ENCODE assay signal across 1 cellular context in the genomic region with DNA sequence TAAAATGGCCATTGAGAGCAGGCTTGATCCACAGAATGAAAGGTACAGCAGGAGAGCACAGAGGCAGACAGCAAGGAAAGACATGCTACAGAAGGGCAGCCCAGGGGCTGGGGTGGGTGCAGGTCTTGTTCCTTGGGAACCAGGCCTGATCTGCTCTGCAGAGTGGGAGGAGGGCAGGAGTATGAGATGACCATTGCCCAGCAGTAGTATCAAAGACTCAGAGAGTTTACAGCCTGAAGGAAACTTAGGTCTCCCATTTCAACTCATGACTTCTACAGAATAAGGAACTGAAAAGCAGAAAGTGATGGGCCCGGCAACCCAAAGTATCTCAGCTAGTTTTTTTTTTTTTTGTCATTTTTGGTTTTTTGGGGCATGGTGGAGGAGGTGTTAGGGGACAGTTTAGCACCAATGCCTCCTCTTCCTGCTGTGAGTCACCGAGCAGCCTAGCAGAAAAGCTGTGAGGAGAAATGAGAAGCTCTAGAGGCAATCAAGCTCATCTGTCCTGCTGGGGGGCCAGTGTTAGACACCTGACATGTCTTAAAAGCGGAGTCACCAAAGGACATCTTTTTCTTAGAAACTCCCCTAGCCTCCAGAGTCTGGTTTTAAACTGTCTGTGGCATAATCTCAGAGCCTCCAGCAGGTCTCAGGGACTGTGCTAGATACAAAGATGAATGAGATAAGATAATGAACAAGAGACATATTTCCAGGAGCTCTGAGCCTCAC.
TF ChIP-seq lines count a peak whose summit lies in the region.

No MANE protein-coding gene starts in this region.

TF ChIP-seq in K562, 482 proteins besides CTCF, POLR2A, EP300 and RAD21 (continued from another document):
- TF ChIP-seq, protein P1, sequence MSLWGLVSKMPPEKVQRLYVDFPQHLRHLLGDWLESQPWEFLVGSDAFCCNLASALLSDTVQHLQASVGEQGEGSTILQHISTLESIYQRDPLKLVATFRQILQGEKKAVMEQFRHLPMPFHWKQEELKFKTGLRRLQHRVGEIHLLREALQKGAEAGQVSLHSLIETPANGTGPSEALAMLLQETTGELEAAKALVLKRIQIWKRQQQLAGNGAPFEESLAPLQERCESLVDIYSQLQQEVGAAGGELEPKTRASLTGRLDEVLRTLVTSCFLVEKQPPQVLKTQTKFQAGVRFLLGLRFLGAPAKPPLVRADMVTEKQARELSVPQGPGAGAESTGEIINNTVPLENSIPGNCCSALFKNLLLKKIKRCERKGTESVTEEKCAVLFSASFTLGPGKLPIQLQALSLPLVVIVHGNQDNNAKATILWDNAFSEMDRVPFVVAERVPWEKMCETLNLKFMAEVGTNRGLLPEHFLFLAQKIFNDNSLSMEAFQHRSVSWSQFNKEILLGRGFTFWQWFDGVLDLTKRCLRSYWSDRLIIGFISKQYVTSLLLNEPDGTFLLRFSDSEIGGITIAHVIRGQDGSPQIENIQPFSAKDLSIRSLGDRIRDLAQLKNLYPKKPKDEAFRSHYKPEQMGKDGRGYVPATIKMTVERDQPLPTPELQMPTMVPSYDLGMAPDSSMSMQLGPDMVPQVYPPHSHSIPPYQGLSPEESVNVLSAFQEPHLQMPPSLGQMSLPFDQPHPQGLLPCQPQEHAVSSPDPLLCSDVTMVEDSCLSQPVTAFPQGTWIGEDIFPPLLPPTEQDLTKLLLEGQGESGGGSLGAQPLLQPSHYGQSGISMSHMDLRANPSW (CRISPR knock-in tag; IDR thresholded peaks at IDR 0.05): no peak
- no peak for TF ChIP-seq MAFF (IDR thresholded peaks at IDR 0.05; ENCODE audit: low read length)
- TF ChIP-seq HNRNPK (IDR thresholded peaks at IDR 0.05; ENCODE audit: low read depth, low read length, poor library complexity, severe bottlenecking): no peak
- no peak for TF ChIP-seq CREM (IDR thresholded peaks at IDR 0.05; ENCODE audit: low read depth)
- no peak for TF ChIP-seq GABPA (tag; conservative IDR thresholded peaks at IDR 0.05; ENCODE audit: low read depth)
- TF ChIP-seq PURB (CRISPR knock-in tag; IDR thresholded peaks at IDR 0.05; ENCODE audit: low read depth): no peak
- TF ChIP-seq RFX5 (IDR thresholded peaks at IDR 0.05; ENCODE audit: low read depth, low read length): no peak
- TF ChIP-seq MAFG (tag; conservative IDR thresholded peaks at IDR 0.05): no peak
- 0 out of 2 replicates have a peak, but pooled peaks have one; percentile 38 for TF ChIP-seq FOSL1 (tag; conservative IDR thresholded peaks at IDR 0.05)
- no peak for TF ChIP-seq TAF1 (IDR thresholded peaks at IDR 0.05; ENCODE audit: control insufficient read depth, extremely low read depth, insufficient read depth, low read length, severe bottlenecking)
- 0 out of 2 replicates have a peak, but pooled peaks have one; percentile 29 for TF ChIP-seq ARID1B (IDR thresholded peaks at IDR 0.05)
- TF ChIP-seq PHF21A (IDR thresholded peaks at IDR 0.05; ENCODE audit: borderline replicate concordance, low read depth): no peak
- TF ChIP-seq ZBTB7A (IDR thresholded peaks at IDR 0.05; ENCODE audit: borderline replicate concordance, control insufficient read depth, low read depth, low read length): no peak
- TF ChIP-seq, protein P2, sequence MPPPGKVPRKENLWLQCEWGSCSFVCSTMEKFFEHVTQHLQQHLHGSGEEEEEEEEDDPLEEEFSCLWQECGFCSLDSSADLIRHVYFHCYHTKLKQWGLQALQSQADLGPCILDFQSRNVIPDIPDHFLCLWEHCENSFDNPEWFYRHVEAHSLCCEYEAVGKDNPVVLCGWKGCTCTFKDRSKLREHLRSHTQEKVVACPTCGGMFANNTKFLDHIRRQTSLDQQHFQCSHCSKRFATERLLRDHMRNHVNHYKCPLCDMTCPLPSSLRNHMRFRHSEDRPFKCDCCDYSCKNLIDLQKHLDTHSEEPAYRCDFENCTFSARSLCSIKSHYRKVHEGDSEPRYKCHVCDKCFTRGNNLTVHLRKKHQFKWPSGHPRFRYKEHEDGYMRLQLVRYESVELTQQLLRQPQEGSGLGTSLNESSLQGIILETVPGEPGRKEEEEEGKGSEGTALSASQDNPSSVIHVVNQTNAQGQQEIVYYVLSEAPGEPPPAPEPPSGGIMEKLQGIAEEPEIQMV (tag; conservative IDR thresholded peaks at IDR 0.05; ENCODE audit: low read depth): no peak
- no peak for TF ChIP-seq ZNF785 (CRISPR knock-in tag; IDR thresholded peaks at IDR 0.05)
- TF ChIP-seq RB1 (IDR thresholded peaks at IDR 0.05; ENCODE audit: low read depth): no peak
- TF ChIP-seq, protein P3, sequence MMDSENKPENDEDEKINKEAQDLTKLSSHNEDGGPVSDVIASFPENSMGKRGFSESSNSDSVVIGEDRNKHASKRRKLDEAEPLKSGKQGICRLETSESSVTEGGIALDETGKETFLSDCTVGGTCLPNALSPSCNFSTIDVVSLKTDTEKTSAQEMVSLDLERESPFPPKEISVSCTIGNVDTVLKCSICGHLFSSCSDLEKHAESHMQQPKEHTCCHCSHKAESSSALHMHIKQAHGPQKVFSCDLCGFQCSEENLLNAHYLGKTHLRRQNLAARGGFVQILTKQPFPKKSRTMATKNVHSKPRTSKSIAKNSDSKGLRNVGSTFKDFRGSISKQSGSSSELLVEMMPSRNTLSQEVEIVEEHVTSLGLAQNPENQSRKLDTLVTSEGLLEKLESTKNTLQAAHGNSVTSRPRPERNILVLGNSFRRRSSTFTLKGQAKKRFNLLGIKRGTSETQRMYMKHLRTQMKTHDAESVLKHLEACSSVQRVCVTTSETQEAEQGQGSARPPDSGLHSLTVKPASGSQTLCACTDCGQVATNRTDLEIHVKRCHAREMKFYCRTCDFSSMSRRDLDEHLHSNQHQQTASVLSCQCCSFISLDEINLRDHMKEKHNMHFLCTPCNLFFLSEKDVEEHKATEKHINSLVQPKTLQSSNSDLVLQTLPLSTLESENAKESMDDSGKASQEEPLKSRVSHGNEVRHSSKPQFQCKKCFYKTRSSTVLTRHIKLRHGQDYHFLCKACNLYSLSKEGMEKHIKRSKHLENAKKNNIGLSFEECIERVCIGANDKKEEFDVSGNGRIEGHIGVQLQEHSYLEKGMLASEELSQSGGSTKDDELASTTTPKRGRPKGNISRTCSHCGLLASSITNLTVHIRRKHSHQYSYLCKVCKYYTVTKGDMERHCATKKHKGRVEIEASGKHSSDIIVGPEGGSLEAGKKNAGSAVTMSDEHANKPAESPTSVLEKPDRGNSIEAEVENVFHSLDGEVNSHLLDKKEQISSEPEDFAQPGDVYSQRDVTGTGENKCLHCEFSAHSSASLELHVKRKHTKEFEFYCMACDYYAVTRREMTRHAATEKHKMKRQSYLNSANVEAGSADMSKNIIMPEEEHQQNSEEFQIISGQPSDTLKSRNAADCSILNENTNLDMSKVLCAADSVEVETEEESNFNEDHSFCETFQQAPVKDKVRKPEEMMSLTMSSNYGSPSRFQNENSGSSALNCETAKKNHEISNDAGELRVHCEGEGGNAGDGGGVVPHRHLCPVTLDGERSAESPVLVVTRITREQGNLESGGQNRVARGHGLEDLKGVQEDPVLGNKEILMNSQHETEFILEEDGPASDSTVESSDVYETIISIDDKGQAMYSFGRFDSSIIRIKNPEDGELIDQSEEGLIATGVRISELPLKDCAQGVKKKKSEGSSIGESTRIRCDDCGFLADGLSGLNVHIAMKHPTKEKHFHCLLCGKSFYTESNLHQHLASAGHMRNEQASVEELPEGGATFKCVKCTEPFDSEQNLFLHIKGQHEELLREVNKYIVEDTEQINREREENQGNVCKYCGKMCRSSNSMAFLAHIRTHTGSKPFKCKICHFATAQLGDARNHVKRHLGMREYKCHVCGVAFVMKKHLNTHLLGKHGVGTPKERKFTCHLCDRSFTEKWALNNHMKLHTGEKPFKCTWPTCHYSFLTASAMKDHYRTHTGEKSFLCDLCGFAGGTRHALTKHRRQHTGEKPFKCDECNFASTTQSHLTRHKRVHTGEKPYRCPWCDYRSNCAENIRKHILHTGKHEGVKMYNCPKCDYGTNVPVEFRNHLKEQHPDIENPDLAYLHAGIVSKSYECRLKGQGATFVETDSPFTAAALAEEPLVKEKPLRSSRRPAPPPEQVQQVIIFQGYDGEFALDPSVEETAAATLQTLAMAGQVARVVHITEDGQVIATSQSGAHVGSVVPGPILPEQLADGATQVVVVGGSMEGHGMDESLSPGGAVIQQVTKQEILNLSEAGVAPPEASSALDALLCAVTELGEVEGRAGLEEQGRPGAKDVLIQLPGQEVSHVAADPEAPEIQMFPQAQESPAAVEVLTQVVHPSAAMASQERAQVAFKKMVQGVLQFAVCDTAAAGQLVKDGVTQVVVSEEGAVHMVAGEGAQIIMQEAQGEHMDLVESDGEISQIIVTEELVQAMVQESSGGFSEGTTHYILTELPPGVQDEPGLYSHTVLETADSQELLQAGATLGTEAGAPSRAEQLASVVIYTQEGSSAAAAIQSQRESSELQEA (IDR thresholded peaks at IDR 0.05; ENCODE audit: low read depth): no peak
